8 cellular contexts compared by ENCODE assay signal in the genomic region with DNA sequence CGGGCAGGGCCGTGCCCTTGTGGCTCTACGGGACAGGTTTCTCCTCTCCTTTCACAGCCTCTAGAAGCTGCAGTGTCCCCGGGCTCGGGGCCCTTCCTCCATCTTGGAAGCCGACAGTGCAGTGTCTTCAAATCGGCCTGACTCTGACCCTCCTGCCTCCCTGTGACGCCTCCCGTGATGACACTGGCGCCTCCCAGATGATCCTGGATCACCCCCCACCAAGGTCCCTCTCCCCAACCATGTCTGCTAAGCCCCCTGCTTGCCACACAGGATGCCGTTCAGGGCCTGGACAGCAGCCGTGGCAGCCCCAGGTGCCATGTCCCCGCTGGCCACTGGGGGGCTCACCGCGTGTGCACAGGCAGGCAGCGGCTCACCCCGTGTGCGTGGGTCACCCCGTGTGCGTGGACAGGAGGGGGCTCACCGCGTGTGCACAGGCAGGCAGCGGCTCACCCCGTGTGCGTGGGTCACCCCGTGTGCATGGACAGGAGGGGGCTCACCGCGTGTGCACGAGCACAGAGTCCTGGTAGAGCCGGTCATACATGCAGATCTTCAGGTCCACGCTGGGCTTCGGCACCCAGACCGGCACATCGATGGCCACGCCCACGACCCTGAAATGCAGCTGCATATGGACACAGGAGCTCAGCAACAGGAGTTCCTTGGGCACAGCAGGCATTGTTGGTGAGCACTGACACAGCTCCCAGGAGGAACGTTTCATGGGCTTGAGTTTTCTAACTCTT. TPM values are rescaled to one million over a fixed set of nuclear protein-coding genes. Genes with fewer than 3 reads are reported as not detected.
DNase-seq lines count a peak whose midpoint lies in the region; ATAC-seq and TF ChIP-seq lines count a peak whose summit lies in the region.

No MANE protein-coding gene starts in this region.

- CTCF ChIA-PET in OCI-LY7 (lab: Charles Lee; ENCODE audit: unreplicated experiment): no interaction called here

- in situ Hi-C loops in GM13976 (cut with MboI; ENCODE audit: low sequenced_read_pairs, unreplicated experiment): no loop called here

- H3K79me2 ChIP-seq in OCI-LY7 (ENCODE audit: insufficient read depth, low read depth, low read length): no peaks in the 10 kb centered on the region

- H3K36me3 ChIP-seq in OCI-LY7 (ENCODE audit: insufficient read depth, low read length) (no peaks in the 10 kb centered on the region), gastroesophageal sphincter (no peaks in the 10 kb centered on the region)

- 24% methylated on average over 14 of the region's 37 CpGs; no CpG with 5 or more reads in 1 of the 2 donors for WGBS in gastroesophageal sphincter (ENCODE audit: low coverage in 1 of 2), 2 donors

- BruUV-seq in OCI-LY7 (replicated peaks; lab: Mats Ljungman, UMichigan): no TSS peak

- no peak overlapping the region for H3K4me3 ChIP-seq in OCI-LY7 (ENCODE audit: low read depth, low read length, poor library complexity, severe bottlenecking)
- H3K4me3 ChIP-seq in gastroesophageal sphincter: peak overlapping the region in 1 of 2 donors; percentile 18

- H4K20me1 ChIP-seq in OCI-LY7 (ENCODE audit: insufficient read depth, low read length): no peaks in the 10 kb centered on the region

- H2AFZ ChIP-seq in OCI-LY7 (ENCODE audit: low read length): no peak overlapping the region

- DNase-seq in A172 (ENCODE audit: low spot score) (peak; percentile 6), GM13976 (ENCODE audit: low spot score) (peak; percentile 83), OCI-LY7 (ENCODE audit: low spot score) (peak; percentile 46), posterior cingulate gyrus (peak in 9 of 10 donors; percentile 53 to 94 (median 70))
- peak; percentile 35 to 37 for DNase-seq in activated T-helper 1 cell treated with anti-CD3 and anti-CD28 coated beads, Interleukin-2, amount 50 U/mL, for 16 hours (ENCODE audit: low read depth in 1 of 2, low spot score in 1 of 2)

- H3K27me3 ChIP-seq in gastroesophageal sphincter: peaks cover 76% of the 10 kb centered on the region

- TF ChIP-seq POLR2A in gastroesophageal sphincter (IDR thresholded peaks at IDR 0.05): no peak

- ATAC-seq in gastroesophageal sphincter (peak; percentile 76), GM18498 (IDR thresholded peaks at IDR 0.05; ENCODE audit: unreplicated experiment) (no peak), GM21423 (IDR thresholded peaks at IDR 0.05; ENCODE audit: unreplicated experiment) (no peak)

- H3K9me2 ChIP-seq in OCI-LY7 (ENCODE audit: insufficient read depth, low read length): no peaks in the 10 kb centered on the region

- H3K27ac ChIP-seq in OCI-LY7 (ENCODE audit: low read depth, low read length, poor library complexity, severe bottlenecking) (no peak overlapping the region), gastroesophageal sphincter (no peak overlapping the region)

- peak; percentile 83 for TF ChIP-seq CTCF in GM13976 (IDR thresholded peaks at IDR 0.05; ENCODE audit: borderline replicate concordance, control extremely low read depth, extremely low read depth, insufficient read depth, missing control alignments)
- peak; percentile 80 for TF ChIP-seq CTCF in OCI-LY7 (conservative IDR thresholded peaks at IDR 0.05; ENCODE audit: low read length)
- TF ChIP-seq CTCF in gastroesophageal sphincter (IDR thresholded peaks at IDR 0.05): peak in 3 of 4 experiments; percentile 77 to 90 (median 80)

- POLR2A ChIA-PET in OCI-LY7 (lab: Charles Lee): no interaction called here

- no peaks in the 10 kb centered on the region for H3K9me3 ChIP-seq in OCI-LY7 (ENCODE audit: low read length)
- no peaks in the 10 kb centered on the region for H3K9me3 ChIP-seq in gastroesophageal sphincter

- intact Hi-C loops in OCI-LY7 (cut with micrococcal nuclease; ENCODE audit: unreplicated experiment) (loop anchor here (5.0 kb wide), 1 partner anchor 103 kb away; no protein-coding TSS in a partner anchor), posterior cingulate gyrus (cut with DNase I) (loop anchor here (5.0 kb wide), 1 partner anchor 98 kb away; no protein-coding TSS in a partner anchor)

- H3K4me2 ChIP-seq in OCI-LY7 (ENCODE audit: low read length): no peak overlapping the region

- no peak for TF ChIP-seq EP300 in gastroesophageal sphincter (IDR thresholded peaks at IDR 0.05)

- peaks cover 13% of the 10 kb centered on the region for H3K4me1 ChIP-seq in OCI-LY7 (ENCODE audit: insufficient read depth, low read length, poor library complexity, severe bottlenecking)
- H3K4me1 ChIP-seq in gastroesophageal sphincter: peaks cover 0 to 18% (median 6%) of the 10 kb centered on the region in 3 donors

RNA-seq across cellular contexts. Expression of a gene that starts 24.9 kb away (rescaled TPM):
- total RNA-seq in A172 (2014; rRNA removed; shearing (Covaris generic)): not detected in 2 replicates
- 0.46 and 1.7 TPM in 2 replicates for total RNA-seq in OCI-LY7 (2014; rRNA removed; shearing (Covaris generic))
- total RNA-seq in OCI-LY7 (2022): 2.5 and 2.7 TPM in 2 replicates
- total RNA-seq in gastroesophageal sphincter: 1 to 10 TPM in 3 of 4 donors, under 1 TPM in 1; 0.40 to 3.1 (median 1.8) TPM

RNA-seq across cellular contexts. Expression of a gene that starts 28.9 kb away (rescaled TPM):
- not detected in 2 replicates for total RNA-seq in A172 (2014; rRNA removed; shearing (Covaris generic))
- total RNA-seq in OCI-LY7 (2014; rRNA removed; shearing (Covaris generic)): 0.54 and 0.88 TPM in 2 replicates
- total RNA-seq in OCI-LY7 (2022) (2.4 and 5.1 TPM in 2 replicates), gastroesophageal sphincter (under 1 TPM in 2 of 4 donors, not detected in 2; 0.40 to 0.47 TPM)

RNA-seq across cellular contexts. Expression of a gene that starts 53.1 kb away (rescaled TPM):
- total RNA-seq in A172 (2014; rRNA removed; shearing (Covaris generic)): 39.2 and 44.0 TPM in 2 replicates
- total RNA-seq in OCI-LY7 (2014; rRNA removed; shearing (Covaris generic)): 86.9 and 101 TPM in 2 replicates
- total RNA-seq in OCI-LY7 (2022): 502 and 563 TPM in 2 replicates
- 100 to 1,000 TPM; 129 to 175 (median 136) TPM for total RNA-seq in gastroesophageal sphincter

RNA-seq across cellular contexts. Expression of a gene that starts 59.6 kb away (rescaled TPM):
- not detected in 2 replicates for total RNA-seq in A172 (2014; rRNA removed; shearing (Covaris generic))
- total RNA-seq in OCI-LY7 (2014; rRNA removed; shearing (Covaris generic)): not detected in 2 replicates
- total RNA-seq in OCI-LY7 (2022): not detected in 2 replicates
- under 1 TPM in 1 of 4 donors, not detected in 3; 0.12 TPM for total RNA-seq in gastroesophageal sphincter

Comparison
In these comparisons a context has a peak if more than half of its experiments do, and no peak if none do; other contexts are left out.
1. DNase-seq: peak in every context shown above with its lines; median percentile 83 in GM13976; 70 in posterior cingulate gyrus; 46 in OCI-LY7; 36 in activated T-helper 1 cell treated with anti-CD3 and anti-CD28 coated beads, Interleukin-2, amount 50 U/mL, for 16 hours; 6 in A172.